8 cellular contexts compared by ENCODE assay signal in genomic region chr2:10434885-10435419, GRCh38. TPM values are rescaled to one million over a fixed set of nuclear protein-coding genes. Genes with fewer than 3 reads are reported as not detected.
A peak's percentile ranks its signal among the peaks of the same experiment; 100 is the strongest.
DNase-seq lines count a peak whose midpoint lies in the region; ATAC-seq, FAIRE-seq and TF ChIP-seq lines count a peak whose summit lies in the region.

No MANE protein-coding gene starts in this region.

- H3K4me3 ChIP-seq in hepatocyte: no peak overlapping the region

- no peak overlapping the region for H3K27ac ChIP-seq in hepatocyte

- no peaks in the 10 kb centered on the region for H4K20me1 ChIP-seq in hepatocyte (ENCODE audit: insufficient read depth, poor library complexity, severe bottlenecking)

- H3K9me2 ChIP-seq in hepatocyte (replicated peaks; ENCODE audit: insufficient read depth): no peaks in the 10 kb centered on the region

- H3K36me3 ChIP-seq in hepatocyte (replicated peaks; ENCODE audit: insufficient read depth, low read depth): no peaks in the 10 kb centered on the region

- H3K27ac Mint-ChIP-seq in T-helper 2 cell treated with Interferon-gamma antibody and Interleukin-4, amounts not matched to agents 5 μg/mL and 100 μg/mL, for 36 hours: no peak overlapping the region

- H3K79me2 ChIP-seq in hepatocyte: no peaks in the 10 kb centered on the region

- H3K4me3 Mint-ChIP-seq in T-helper 2 cell treated with Interferon-gamma antibody and Interleukin-4, amounts not matched to agents 5 μg/mL and 100 μg/mL, for 36 hours: no peak overlapping the region

- H2AFZ ChIP-seq in hepatocyte: no peak overlapping the region

- peaks cover 18% of the 10 kb centered on the region for H3K4me1 Mint-ChIP-seq in T-helper 2 cell treated with Interferon-gamma antibody and Interleukin-4, amounts not matched to agents 5 μg/mL and 100 μg/mL, for 36 hours (ENCODE audit: low read depth)

- H3K4me1 ChIP-seq in hepatocyte (ENCODE audit: insufficient read depth): peaks cover 4% of the 10 kb centered on the region

- FAIRE-seq in G401.6 (lab: Jason Lieb, UNC): peak; percentile 68

- H3K27me3 ChIP-seq in hepatocyte: no peaks in the 10 kb centered on the region

- ATAC-seq in HG02571 (IDR thresholded peaks at IDR 0.05; ENCODE audit: unreplicated experiment) (peak; percentile 66), GM21619 (IDR thresholded peaks at IDR 0.05; ENCODE audit: unreplicated experiment) (no peak)

- peaks cover 5% of the 10 kb centered on the region for H3K36me3 Mint-ChIP-seq in T-helper 2 cell treated with Interferon-gamma antibody and Interleukin-4, amounts not matched to agents 5 μg/mL and 100 μg/mL, for 36 hours (ENCODE audit: low read depth)

- peak overlapping the region; percentile 57 for H3K4me2 ChIP-seq in hepatocyte

- H3K27me3 Mint-ChIP-seq in T-helper 2 cell treated with Interferon-gamma antibody and Interleukin-4, amounts not matched to agents 5 μg/mL and 100 μg/mL, for 36 hours (ENCODE audit: low read depth): no peaks in the 10 kb centered on the region

- H3K9me3 ChIP-seq in hepatocyte (ENCODE audit: low read depth): no peaks in the 10 kb centered on the region

- H3K9me3 Mint-ChIP-seq in T-helper 2 cell treated with Interferon-gamma antibody and Interleukin-4, amounts not matched to agents 5 μg/mL and 100 μg/mL, for 36 hours: no peaks in the 10 kb centered on the region

- peak; percentile 72 for DNase-seq in NCI-H146 (lab: John Stamatoyannopoulos, UW)
- DNase-seq in T-helper 2 cell treated with Interferon-gamma antibody and Interleukin-4, amounts not matched to agents 5 μg/mL and 100 μg/mL, for 36 hours (ENCODE audit: low spot score): peak; percentile 70
- DNase-seq in anterior cingulate cortex (lab: John Stamatoyannopoulos, UW): peak in 54 of 58 donors; percentile 8 to 78 (median 48)
- peak; percentile 89 for DNase-seq in hepatocyte (ENCODE audit: low spot score)
- DNase-seq in stimulated activated CD4-positive, alpha-beta T cell treated with anti-CD3 and anti-CD28 coated beads, Interleukin-12 subunit alpha, Interleukin-12 subunit beta, amount 100 ng/mL, for 48 hours (ENCODE audit: low read depth in 2 of 3, low spot score in 1 of 3): peak; percentile 59 to 74 (median 68)

- WGBS in hepatocyte (ENCODE audit: low lambda C conversion rate, missing lambda C conversion rate): 21% methylated on average over 17 of the region's 19 CpGs

- peak; percentile 95 for TF ChIP-seq CTCF in hepatocyte (IDR thresholded peaks at IDR 0.05; ENCODE audit: poor library complexity)

RNA-seq across cellular contexts. Expression of gene ODC1, which starts 13.2 kb away (rescaled TPM):
- 140 and 165 TPM in 2 replicates for total RNA-seq in hepatocyte
- 92.0 and 92.8 TPM in 2 replicates for polyA plus RNA-seq in hepatocyte
